In genomic region chr5:132437604-132438275, GRCh38 we compare ENCODE assay signal across 8 cellular contexts. TPM values are rescaled to one million over a fixed set of nuclear protein-coding genes. Genes with fewer than 3 reads are reported as not detected.
DNase-seq lines count a peak whose midpoint lies in the region; ATAC-seq and TF ChIP-seq lines count a peak whose summit lies in the region.

No MANE protein-coding gene starts in this region.

- H4K20me1 ChIP-seq in SK-N-SH (ENCODE audit: insufficient read depth) = no peaks in the 10 kb centered on the region

- POLR2A ChIA-PET in activated CD4-positive, alpha-beta T cell treated with anti-CD3 and anti-CD28 coated beads for 36 hours (lab: Charles Lee) = interaction anchor here (1.0 to 2.2 kb wide), 5 partner anchors 10 to 51 kb away, joined by 3 to 9 read pairs (median 4); no protein-coding TSS in a partner anchor
- POLR2A ChIA-PET in SK-N-SH (lab: Yijun Ruan, JAX) = no interaction called here

- no peaks in the 10 kb centered on the region for H3K79me2 ChIP-seq in SK-N-SH (ENCODE audit: insufficient read depth)

- peak overlapping the region in 1 of 2 experiments; percentile 82; a peak in 2 of 4 replicates for H3K27ac ChIP-seq in SK-N-SH (ENCODE audit: low read depth in 2 of 2, low read length in 1 of 2)

- CTCF ChIA-PET in activated CD4-positive, alpha-beta T cell treated with anti-CD3 and anti-CD28 coated beads for 36 hours (lab: Charles Lee) = interaction anchor here (0.6 to 2.8 kb wide), 14 partner anchors 10 to 590 kb away, joined by 3 to 13 read pairs (median 4); no protein-coding TSS in a partner anchor
- CTCF ChIA-PET in SK-N-SH (lab: Yijun Ruan, JAX) = interaction anchor here (1.4 to 1.5 kb wide), 3 partner anchors 21 to 63 kb away, joined by 3 to 4 read pairs (median 4); no protein-coding TSS in a partner anchor

- peaks cover 3% of the 10 kb centered on the region for H3F3A ChIP-seq in SK-N-SH (replicated peaks; ENCODE audit: insufficient read depth)

- H3K4me1 Mint-ChIP-seq in activated CD4-positive, alpha-beta T cell treated with anti-CD3 and anti-CD28 coated beads for 36 hours = peaks cover 79% of the 10 kb centered on the region

- H3K27me3 Mint-ChIP-seq in activated CD4-positive, alpha-beta T cell treated with anti-CD3 and anti-CD28 coated beads for 36 hours = no peaks in the 10 kb centered on the region

- peak overlapping the region; percentile 15; the same call in 1 of the 2 replicates for H3K9ac ChIP-seq in SK-N-SH

- TF ChIP-seq EP300 in SK-N-SH (IDR thresholded peaks at IDR 0.05; ENCODE audit: borderline replicate concordance in 1 of 2, low read depth in 1 of 2, low read length in 1 of 2) = no peak

- H3K9me2 ChIP-seq in SK-N-SH = no peaks in the 10 kb centered on the region

- peaks cover 3 to 20% of the 10 kb centered on the region in 2 experiments; a peak in 3 of 4 replicates for H3K4me1 ChIP-seq in SK-N-SH (ENCODE audit: control insufficient read depth in 1 of 2, insufficient read depth in 2 of 2, low read depth in 1 of 2, low read length in 1 of 2)

- H2AFZ ChIP-seq in SK-N-SH (ENCODE audit: low read depth) = no peak overlapping the region

- H3K36me3 Mint-ChIP-seq in activated CD4-positive, alpha-beta T cell treated with anti-CD3 and anti-CD28 coated beads for 36 hours (ENCODE audit: low read depth) = peaks cover 25% of the 10 kb centered on the region

- peak overlapping the region; percentile 12 for H3K4me3 Mint-ChIP-seq in activated CD4-positive, alpha-beta T cell treated with anti-CD3 and anti-CD28 coated beads for 36 hours

- H3K4me3 ChIP-seq in SK-N-SH (ENCODE audit: low read depth in 2 of 2, low read length in 1 of 2) = no peak overlapping the region

- no peaks in the 10 kb centered on the region for H3K27me3 ChIP-seq in SK-N-SH (ENCODE audit: insufficient read depth)

- H3K27ac Mint-ChIP-seq in activated CD4-positive, alpha-beta T cell treated with anti-CD3 and anti-CD28 coated beads for 36 hours = peak overlapping the region; percentile 65

- 88% methylated on average over 2 of the region's 3 CpGs for WGBS in SK-N-SH (ENCODE audit: low lambda C conversion rate)

- H3K9me3 ChIP-seq in SK-N-SH = no peaks in the 10 kb centered on the region

- no peak for TF ChIP-seq CTCF in SK-N-SH (IDR thresholded peaks at IDR 0.05)

- intact Hi-C loops in activated CD4-positive, alpha-beta T cell treated with anti-CD3 and anti-CD28 coated beads for 36 hours (cut with DNase I, micrococcal nuclease) = loop anchor here in 1 of 2 experiments (2.0 kb wide), 1 partner anchor 19 kb away; no protein-coding TSS in a partner anchor

- H3K4me2 ChIP-seq in SK-N-SH = peak overlapping the region; percentile 61; the same call in 1 of the 2 replicates

- H3K36me3 ChIP-seq in SK-N-SH (replicated peaks in 1 of 2; ENCODE audit: control insufficient read depth in 1 of 2, insufficient read depth in 2 of 2, low read length in 1 of 2) = no peaks in the 10 kb centered on the region

- peak; percentile 81 for DNase-seq in activated CD4-positive, alpha-beta T cell treated with anti-CD3 and anti-CD28 coated beads for 36 hours
- no peak for DNase-seq in activated CD4-positive, alpha-beta T cell treated with anti-CD3 and anti-CD28 coated beads for 1 hour
- DNase-seq in SK-N-SH (no peak), astrocyte of the hippocampus (ENCODE audit: low read depth, low spot score) (peak; percentile 85), left lobe of liver (ENCODE audit: low spot score) (no peak), retina (no peak)
- DNase-seq in stimulated activated CD8-positive, alpha-beta memory T cell treated with anti-CD3 and anti-CD28 coated beads, Interleukin-4, amount 100 ng/mL, for 48 hours = peak; percentile 73

- peak; percentile 91 for ATAC-seq in activated CD4-positive, alpha-beta T cell treated with anti-CD3 and anti-CD28 coated beads for 36 hours
- ATAC-seq in HG03064 (IDR thresholded peaks at IDR 0.05; ENCODE audit: low read depth, unreplicated experiment) (peak; percentile 85), left lobe of liver (peak; percentile 50)

- no peak for TF ChIP-seq RAD21 in SK-N-SH (IDR thresholded peaks at IDR 0.05; ENCODE audit: low read length)

- H3K9me3 Mint-ChIP-seq in activated CD4-positive, alpha-beta T cell treated with anti-CD3 and anti-CD28 coated beads for 36 hours (ENCODE audit: low read depth) = no peaks in the 10 kb centered on the region

TF ChIP-seq in SK-N-SH, 30 proteins besides CTCF, POLR2A, EP300 and RAD21:
- TF ChIP-seq REST (IDR thresholded peaks at IDR 0.05; ENCODE audit: low read depth, low read length) (0 out of 2 replicates have a peak, but pooled peaks have one; percentile 28), RCOR1 (IDR thresholded peaks at IDR 0.05; ENCODE audit: low read length) (no peak), TCF12 (IDR thresholded peaks at IDR 0.05) (peak; percentile 32; the same call in 1 of the 2 replicates), FOSL2 (IDR thresholded peaks at IDR 0.05; ENCODE audit: borderline replicate concordance, low read depth) (0 out of 2 replicates have a peak, but pooled peaks have one; percentile 11), NFIC (IDR thresholded peaks at IDR 0.05; ENCODE audit: borderline replicate concordance) (0 out of 2 replicates have a peak, but pooled peaks have one; percentile 11), ZBTB33 (IDR thresholded peaks at IDR 0.05; ENCODE audit: borderline replicate concordance, low read depth) (no peak)
TF ChIP-seq in SK-N-SH: peak in this region for 4.

RNA-seq across cellular contexts. Expression of gene IRF1, which starts 52.8 kb away (rescaled TPM):
- 100 to 1,000 TPM; 121 to 130 TPM for total RNA-seq in activated CD4-positive, alpha-beta T cell treated with anti-CD3 and anti-CD28 coated beads for 36 hours
- polyA plus RNA-seq in SK-N-SH (2012; rRNA removed) = 13.8 and 15.2 TPM in 2 replicates
- 9.0 and 11.2 TPM in 2 replicates for polyA plus RNA-seq in SK-N-SH (2012; cell fraction: cytosol; rRNA removed)
- polyA plus RNA-seq in SK-N-SH (2012; cell fraction: nucleus; rRNA removed) = 30.4 and 31.8 TPM in 2 replicates
- total RNA-seq in left lobe of liver = 24.8 TPM

Comparison
In these comparisons a context has a peak if more than half of its experiments do, and no peak if none do; other contexts are left out.
1. DNase-seq: peak in activated CD4-positive, alpha-beta T cell treated with anti-CD3 and anti-CD28 coated beads for 36 hours (single experiment), astrocyte of the hippocampus (single experiment) and stimulated activated CD8-positive, alpha-beta memory T cell treated with anti-CD3 and anti-CD28 coated beads, Interleukin-4, amount 100 ng/mL, for 48 hours (single experiment); none in activated CD4-positive, alpha-beta T cell treated with anti-CD3 and anti-CD28 coated beads for 1 hour (single experiment), SK-N-SH (single experiment), left lobe of liver (single experiment) and retina (single experiment).
2. Peak in every context shown above with its lines, with median percentiles within 50 percentile points of each other: ATAC-seq.